Comparison of ENCODE assay signal across 8 cellular contexts in the genomic region with DNA sequence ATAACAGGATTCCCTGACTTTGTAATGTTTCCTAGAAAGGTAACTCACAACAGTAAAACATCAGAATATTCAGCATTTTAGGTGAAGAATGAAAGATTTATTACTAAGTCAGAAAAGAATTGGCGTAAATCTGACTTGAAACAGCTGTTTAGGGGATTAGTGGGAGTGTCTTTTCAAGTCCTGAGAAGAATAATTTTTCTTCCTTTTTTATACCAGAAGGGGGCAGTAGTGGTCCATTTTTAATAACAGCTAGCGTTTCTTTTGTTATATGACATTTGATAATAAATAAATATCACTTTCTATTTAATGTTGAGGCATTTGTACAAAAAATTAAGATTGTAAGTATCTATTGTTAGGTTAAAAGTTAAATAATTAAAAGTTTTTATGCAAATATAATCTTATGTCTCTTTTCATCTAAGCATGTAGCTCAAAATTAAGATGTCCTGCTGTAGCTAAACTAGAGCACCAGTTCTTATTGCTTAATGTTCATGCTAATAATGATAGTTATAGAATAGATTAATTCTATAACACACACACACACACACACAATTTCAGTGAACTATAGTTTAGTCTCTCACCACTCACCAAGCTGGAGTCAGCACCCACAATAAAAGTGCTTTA.
A peak's percentile ranks its signal among the peaks of the same experiment; 100 is the strongest.
DNase-seq lines count a peak whose midpoint lies in the region; ATAC-seq and TF ChIP-seq lines count a peak whose summit lies in the region.

No MANE protein-coding gene starts in this region.

- H3K36me3 Mint-ChIP-seq in activated CD4-positive, alpha-beta T cell treated with anti-CD3 and anti-CD28 coated beads for 36 hours (ENCODE audit: low read depth), result no peaks in the 10 kb centered on the region

- H3K4me2 ChIP-seq in DND-41 (ENCODE audit: insufficient read depth, low read length), result no peak overlapping the region

- no peaks in the 10 kb centered on the region for H3K27me3 ChIP-seq in DND-41 (ENCODE audit: insufficient read depth, low read length, poor library complexity)
- H3K27me3 ChIP-seq in ovary, result no peaks in the 10 kb centered on the region

- H4K20me1 ChIP-seq in DND-41 (ENCODE audit: insufficient read depth, low read length), result no peaks in the 10 kb centered on the region

- intact Hi-C loops in ovary (cut with DNase I), result no loop called here
- intact Hi-C loops in activated CD4-positive, alpha-beta T cell treated with anti-CD3 and anti-CD28 coated beads for 36 hours (cut with DNase I, micrococcal nuclease), result loop anchor here in 1 of 2 experiments (1.0 kb wide), 1 partner anchor 142 kb away; no protein-coding TSS in a partner anchor

- no peak overlapping the region for H3K4me3 Mint-ChIP-seq in activated CD4-positive, alpha-beta T cell treated with anti-CD3 and anti-CD28 coated beads for 36 hours

- no peak for TF ChIP-seq POLR2A in ovary (IDR thresholded peaks at IDR 0.05)

- H3K36me3 ChIP-seq in DND-41 (ENCODE audit: insufficient read depth, low read length), result no peaks in the 10 kb centered on the region
- H3K36me3 ChIP-seq in HEK293 (ENCODE audit: control insufficient read depth in 2 of 2, insufficient read depth in 1 of 2, low read length in 2 of 2), result no peaks in the 10 kb centered on the region
- no peaks in the 10 kb centered on the region for H3K36me3 ChIP-seq in ovary

- H3K9me3 ChIP-seq in DND-41 (ENCODE audit: insufficient read depth, low read length, severe bottlenecking) (no peaks in the 10 kb centered on the region), HEK293 (ENCODE audit: control insufficient read depth, insufficient read depth, low read depth, low read length) (no peaks in the 10 kb centered on the region), ovary (no peaks in the 10 kb centered on the region)

- H3K4me3 ChIP-seq in DND-41 (ENCODE audit: low read depth in 1 of 2, low read length in 2 of 2) (no peak overlapping the region), HEK293 (ENCODE audit: low read depth, low read length) (no peak overlapping the region), ovary (no peak overlapping the region)

- H3K4me1 ChIP-seq in DND-41 (ENCODE audit: insufficient read depth, low read length) (no peaks in the 10 kb centered on the region), HEK293 (ENCODE audit: control insufficient read depth, insufficient read depth, low read length) (no peaks in the 10 kb centered on the region), ovary (ENCODE audit: insufficient read depth) (no peaks in the 10 kb centered on the region)

- no peak overlapping the region for H2AFZ ChIP-seq in DND-41 (ENCODE audit: low read depth, low read length)

- H3K4me1 Mint-ChIP-seq in activated CD4-positive, alpha-beta T cell treated with anti-CD3 and anti-CD28 coated beads for 36 hours, result no peaks in the 10 kb centered on the region

- DNase-seq in DND-41 (no peak), NCI-H2196 treated with DMSO at 0.1 percent for 48 hours (lab: John Stamatoyannopoulos, UW; ENCODE audit: unreplicated experiment) (peak; percentile 9), brain pericyte (ENCODE audit: low read depth, low spot score) (peak; percentile 13), lung microvascular endothelial cell (ENCODE audit: low read depth in 2 of 2) (peak; percentile 21 to 59), ovary (no peak)
- DNase-seq in activated CD4-positive, alpha-beta T cell treated with anti-CD3 and anti-CD28 coated beads for 36 hours, result no peak
- DNase-seq in NK-92 treated with Interleukin-12 subunit alpha and Interleukin-12 subunit beta, amount 100 ng/mL, for 24 hours (lab: John Stamatoyannopoulos, UW), result no peak

- no peaks in the 10 kb centered on the region for H3K9me3 Mint-ChIP-seq in activated CD4-positive, alpha-beta T cell treated with anti-CD3 and anti-CD28 coated beads for 36 hours (ENCODE audit: low read depth)

- H3K27ac ChIP-seq in DND-41 (ENCODE audit: low read length) (no peak overlapping the region), HEK293 (ENCODE audit: extremely low read depth, low read depth, low read length) (no peak overlapping the region), ovary (no peak overlapping the region)

- TF ChIP-seq EP300 in ovary (IDR thresholded peaks at IDR 0.05), result no peak

- 1 to 3% (median 2%) methylated on average over 2 of the region's 2 CpGs for WGBS in ovary, 3 donors

- H3K27ac Mint-ChIP-seq in activated CD4-positive, alpha-beta T cell treated with anti-CD3 and anti-CD28 coated beads for 36 hours, result no peak overlapping the region

- CTCF ChIA-PET in HEK293 (lab: Yijun Ruan, JAX), result interaction anchor here (0.6 to 1.8 kb wide), 27 partner anchors 9 to 1774 kb away, joined by 3 to 12 read pairs (median 3); no protein-coding TSS in a partner anchor
- CTCF ChIA-PET in activated CD4-positive, alpha-beta T cell treated with anti-CD3 and anti-CD28 coated beads for 36 hours (lab: Charles Lee), result interaction anchor here (0.5 to 3.4 kb wide), 37 partner anchors 8 to 1466 kb away, joined by 3 to 28 read pairs (median 4); no protein-coding TSS in a partner anchor

- POLR2A ChIA-PET in HEK293 (lab: Yijun Ruan, JAX), result interaction anchor here (0.8 kb wide), 1 partner anchor 1941 kb away, joined by 6 read pairs; the partner anchor contains the start of gene NR2F1
- POLR2A ChIA-PET in activated CD4-positive, alpha-beta T cell treated with anti-CD3 and anti-CD28 coated beads for 36 hours (lab: Charles Lee), result no interaction called here

- ATAC-seq in DND-41 (ENCODE audit: insufficient read depth, low read depth), result no peak
- no peak for ATAC-seq in activated CD4-positive, alpha-beta T cell treated with anti-CD3 and anti-CD28 coated beads for 36 hours

- H3K27me3 Mint-ChIP-seq in activated CD4-positive, alpha-beta T cell treated with anti-CD3 and anti-CD28 coated beads for 36 hours, result no peaks in the 10 kb centered on the region

- TF ChIP-seq CTCF in DND-41 (IDR thresholded peaks at IDR 0.05; ENCODE audit: borderline replicate concordance, extremely low read depth, low read length, poor library complexity, severe bottlenecking), result peak; percentile 64
- no peak for TF ChIP-seq CTCF in HEK293 (tag by site-specific recombination; IDR thresholded peaks at IDR 0.05)
- TF ChIP-seq CTCF in ovary (IDR thresholded peaks at IDR 0.05), result no peak

- no peak overlapping the region for H3K9ac ChIP-seq in DND-41 (ENCODE audit: low read depth, low read length)

- no peaks in the 10 kb centered on the region for H3K79me2 ChIP-seq in DND-41 (ENCODE audit: insufficient read depth, low read length)

TF ChIP-seq in HEK293, 187 proteins besides CTCF, POLR2A, EP300 and RAD21 (continues in another document):
- TF ChIP-seq PRDM4 (tag by site-specific recombination; IDR thresholded peaks at IDR 0.05), result peak; percentile 93
- TF ChIP-seq ZNF654 (tag by site-specific recombination; IDR thresholded peaks at IDR 0.05; ENCODE audit: low read depth), result peak; percentile 77
- TF ChIP-seq ZNF561 (tag by site-specific recombination; IDR thresholded peaks at IDR 0.05; ENCODE audit: borderline replicate concordance), result no peak
- no peak for TF ChIP-seq ZEB2 (tag by site-specific recombination; IDR thresholded peaks at IDR 0.05)
- TF ChIP-seq, protein P1, sequence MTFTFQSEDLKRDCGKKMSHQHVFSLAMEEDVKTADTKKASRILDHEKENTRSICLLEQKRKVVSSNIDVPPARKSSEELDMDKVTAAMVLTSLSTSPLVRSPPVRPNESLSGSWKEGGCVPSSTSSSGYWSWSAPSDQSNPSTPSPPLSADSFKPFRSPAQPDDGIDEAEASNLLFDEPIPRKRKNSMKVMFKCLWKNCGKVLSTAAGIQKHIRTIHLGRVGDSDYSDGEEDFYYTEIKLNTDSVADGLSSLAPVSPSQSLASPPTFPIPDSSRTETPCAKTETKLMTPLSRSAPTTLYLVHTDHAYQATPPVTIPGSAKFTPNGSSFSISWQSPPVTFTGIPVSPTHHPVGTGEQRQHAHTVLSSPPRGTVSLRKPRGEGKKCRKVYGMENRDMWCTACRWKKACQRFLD (tag by site-specific recombination; IDR thresholded peaks at IDR 0.05), result no peak
- TF ChIP-seq ZBTB8A (tag by site-specific recombination; IDR thresholded peaks at IDR 0.05), result no peak
- no peak for TF ChIP-seq ZNF433 (tag by site-specific recombination; IDR thresholded peaks at IDR 0.05; ENCODE audit: low read depth)
- 0 out of 2 replicates have a peak, but pooled peaks have one; percentile 31 for TF ChIP-seq KLF10 (tag by site-specific recombination; IDR thresholded peaks at IDR 0.05)
- TF ChIP-seq HOXC10 (CRISPR knock-in tag; IDR thresholded peaks at IDR 0.05), result no peak
- TF ChIP-seq ZNF416 (tag by site-specific recombination; IDR thresholded peaks at IDR 0.05), result no peak
- TF ChIP-seq KLF9 (tag by site-specific recombination; IDR thresholded peaks at IDR 0.05; ENCODE audit: low read depth), result no peak
- TF ChIP-seq, protein P2, sequence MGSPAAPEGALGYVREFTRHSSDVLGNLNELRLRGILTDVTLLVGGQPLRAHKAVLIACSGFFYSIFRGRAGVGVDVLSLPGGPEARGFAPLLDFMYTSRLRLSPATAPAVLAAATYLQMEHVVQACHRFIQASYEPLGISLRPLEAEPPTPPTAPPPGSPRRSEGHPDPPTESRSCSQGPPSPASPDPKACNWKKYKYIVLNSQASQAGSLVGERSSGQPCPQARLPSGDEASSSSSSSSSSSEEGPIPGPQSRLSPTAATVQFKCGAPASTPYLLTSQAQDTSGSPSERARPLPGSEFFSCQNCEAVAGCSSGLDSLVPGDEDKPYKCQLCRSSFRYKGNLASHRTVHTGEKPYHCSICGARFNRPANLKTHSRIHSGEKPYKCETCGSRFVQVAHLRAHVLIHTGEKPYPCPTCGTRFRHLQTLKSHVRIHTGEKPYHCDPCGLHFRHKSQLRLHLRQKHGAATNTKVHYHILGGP (tag by site-specific recombination; IDR thresholded peaks at IDR 0.05), result no peak

Comparison
In these comparisons a context has a peak if more than half of its experiments do, and no peak if none do; other contexts are left out.
1. DNase-seq: peak in NCI-H2196 treated with DMSO at 0.1 percent for 48 hours (single experiment), brain pericyte (single experiment) and lung microvascular endothelial cell (2 of 2); none in DND-41 (single experiment), ovary (0 of 5), activated CD4-positive, alpha-beta T cell treated with anti-CD3 and anti-CD28 coated beads for 36 hours (single experiment) and NK-92 treated with Interleukin-12 subunit alpha and Interleukin-12 subunit beta, amount 100 ng/mL, for 24 hours (single experiment).